In the genomic region with DNA sequence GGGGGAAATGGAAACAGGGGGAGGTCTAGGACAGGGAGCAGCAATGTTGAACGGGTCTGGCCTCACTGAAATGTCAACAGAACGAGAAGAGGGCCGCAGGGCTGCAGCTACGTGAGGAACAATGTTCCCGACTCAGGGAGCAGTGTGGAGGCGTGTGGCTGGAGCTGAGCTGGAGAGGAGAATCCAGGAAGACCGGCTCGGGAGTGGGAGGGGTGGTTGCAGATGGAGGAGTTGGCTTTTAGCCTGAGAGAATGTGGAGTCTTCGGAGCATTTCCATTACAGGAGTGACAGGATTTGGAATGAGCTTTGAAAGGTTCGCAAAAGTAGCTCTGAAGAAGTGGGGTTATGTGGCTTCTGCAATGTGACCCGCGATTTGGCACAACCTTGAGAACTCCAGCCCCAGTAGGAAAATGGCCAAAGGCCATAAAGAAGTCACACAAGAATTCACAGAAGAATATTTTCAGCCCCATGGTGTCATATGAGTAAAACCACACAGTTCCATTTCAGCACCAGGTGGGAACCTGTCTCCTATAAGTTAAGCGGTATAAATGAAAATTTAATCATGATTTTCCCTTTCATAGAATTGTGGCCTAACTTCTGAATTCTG, we compare ENCODE assay signal across 17 cellular contexts.
DNase-seq lines count a peak whose midpoint lies in the region; ATAC-seq, FAIRE-seq and TF ChIP-seq lines count a peak whose summit lies in the region.
"Had no signal": no experiment of that assay in that cellular context is flagged by ENCODE, and none has a peak within 500 bp of the region (broad histone marks: within the 10 kb centered on the region; RNA-seq: fewer than 3 reads in every experiment).

No MANE protein-coding gene starts in this region.

- H2BK15ac ChIP-seq in mesendoderm (replicated peaks; ENCODE audit: low read depth) = no peak overlapping the region

- no peak overlapping the region for H3K4me2 ChIP-seq in mesendoderm (ENCODE audit: low read length)

- H4K8ac ChIP-seq in mesendoderm (ENCODE audit: low read depth, low read length) = no peak overlapping the region

- H3K36me3 ChIP-seq in bronchial epithelial cell (ENCODE audit: control insufficient read depth, insufficient read depth, low read length) (no peaks in the 10 kb centered on the region), mesendoderm (ENCODE audit: control insufficient read depth, insufficient read depth, low read length) (no peaks in the 10 kb centered on the region)

- H3K27me3 ChIP-seq in bronchial epithelial cell (ENCODE audit: control insufficient read depth, insufficient read depth, low read length) (no peaks in the 10 kb centered on the region), mesendoderm (ENCODE audit: insufficient read depth, low read length, poor library complexity) (no peaks in the 10 kb centered on the region)

- H3K9ac ChIP-seq in mesendoderm (ENCODE audit: low read length) = no peak overlapping the region

- H2BK120ac ChIP-seq in mesendoderm (ENCODE audit: low read depth, low read length) = no peak overlapping the region

- H2BK5ac ChIP-seq in mesendoderm (ENCODE audit: low read length) = no peak overlapping the region

- ATAC-seq in GM18870 (IDR thresholded peaks at IDR 0.05; ENCODE audit: unreplicated experiment) = no peak
- ATAC-seq: stimulated activated naive B cell treated with anti-CD40 and anti-IgM and Interleukin-4, amounts not matched to agents 10 μg/mL and 1 μg/mL and 100 μg/mL, for 72 hours had no signal

- H2AK5ac ChIP-seq in mesendoderm (ENCODE audit: low read length) = no peak overlapping the region

- no peak overlapping the region for H4K5ac ChIP-seq in mesendoderm (ENCODE audit: low read length)

- FAIRE-seq in bronchial epithelial cell (lab: Jason Lieb, UNC) = no peak
- FAIRE-seq: urothelium cell line had no signal

- H3K4ac ChIP-seq in mesendoderm (ENCODE audit: low read depth, low read length) = no peak overlapping the region

- H3K27ac ChIP-seq in mesendoderm (ENCODE audit: low read depth, low read length) = no peak overlapping the region
- H3K27ac ChIP-seq: RWPE1 had no signal

- no CpG with 5 or more reads among the region's 13 CpGs for WGBS in mesendoderm (ENCODE audit: extremely low coverage, insufficient coverage, low lambda C conversion rate)

- peaks cover 5% of the 10 kb centered on the region for H3K4me1 ChIP-seq in mesendoderm (ENCODE audit: control insufficient read depth, low read depth, low read length)

- peak overlapping the region; percentile 73 for H3K23ac ChIP-seq in mesendoderm (ENCODE audit: low read length)

- H3K79me1 ChIP-seq in mesendoderm (ENCODE audit: low read length) = no peaks in the 10 kb centered on the region

- DNase-seq in ELF-1 (ENCODE audit: low read depth, low spot score) = peak; percentile 78
- peak; percentile 1 for DNase-seq in bronchial epithelial cell (ENCODE audit: low read depth)
- no peak for DNase-seq in mesendoderm
- DNase-seq in skeletal muscle cell (ENCODE audit: low read depth) = peak; percentile 4
- no peak for DNase-seq in NCI-H2029 treated with DMSO at 0.1 percent for 48 hours (lab: John Stamatoyannopoulos, UW)
- DNase-seq in NCI-H187 (lab: John Stamatoyannopoulos, UW) = no peak
- DNase-seq in T-helper 2 cell = no peak
- DNase-seq: activated CD4-positive, alpha-beta T cell treated with anti-CD3 and anti-CD28 coated beads, Interleukin-2, amount 10 ng/mL, durations not matched to agents 24 days and 14 days; activated naive CD4-positive, alpha-beta T cell; CD8-positive, alpha-beta memory T cell; cortex of kidney; glutamatergic neuron; MM.1S; stimulated activated naive B cell treated with anti-CD40 and anti-IgM and Interleukin-4, amounts not matched to agents 10 μg/mL and 1 μg/mL and 100 μg/mL, for 72 hours had no signal

- no peak overlapping the region for H3K18ac ChIP-seq in mesendoderm (ENCODE audit: low read length)

- no peak for TF ChIP-seq CTCF in bronchial epithelial cell (IDR thresholded peaks at IDR 0.05; ENCODE audit: insufficient read depth, low read length, severe bottlenecking)

- no peak overlapping the region for H3K4me3 ChIP-seq in bronchial epithelial cell (ENCODE audit: low read depth, low read length)
- no peak overlapping the region for H3K4me3 ChIP-seq in mesendoderm (ENCODE audit: low read length)
- no peak overlapping the region for H3K4me3 ChIP-seq in skeletal muscle cell (ENCODE audit: low read depth, low read length)

- H3K79me2 ChIP-seq in mesendoderm (ENCODE audit: control insufficient read depth, insufficient read depth, low read length) = no peaks in the 10 kb centered on the region

- H3K56ac ChIP-seq in mesendoderm (ENCODE audit: low read length) = no peak overlapping the region

Comparison
In these comparisons a context has a peak if more than half of its experiments do, and no peak if none do; other contexts are left out.
1. DNase-seq: peak in ELF-1 (single experiment), bronchial epithelial cell (single experiment) and skeletal muscle cell (single experiment); none in mesendoderm (single experiment), NCI-H2029 treated with DMSO at 0.1 percent for 48 hours (single experiment), NCI-H187 (0 of 2) and T-helper 2 cell (0 of 5).